ENCODE assay signal across 9 cellular contexts in the genomic region with DNA sequence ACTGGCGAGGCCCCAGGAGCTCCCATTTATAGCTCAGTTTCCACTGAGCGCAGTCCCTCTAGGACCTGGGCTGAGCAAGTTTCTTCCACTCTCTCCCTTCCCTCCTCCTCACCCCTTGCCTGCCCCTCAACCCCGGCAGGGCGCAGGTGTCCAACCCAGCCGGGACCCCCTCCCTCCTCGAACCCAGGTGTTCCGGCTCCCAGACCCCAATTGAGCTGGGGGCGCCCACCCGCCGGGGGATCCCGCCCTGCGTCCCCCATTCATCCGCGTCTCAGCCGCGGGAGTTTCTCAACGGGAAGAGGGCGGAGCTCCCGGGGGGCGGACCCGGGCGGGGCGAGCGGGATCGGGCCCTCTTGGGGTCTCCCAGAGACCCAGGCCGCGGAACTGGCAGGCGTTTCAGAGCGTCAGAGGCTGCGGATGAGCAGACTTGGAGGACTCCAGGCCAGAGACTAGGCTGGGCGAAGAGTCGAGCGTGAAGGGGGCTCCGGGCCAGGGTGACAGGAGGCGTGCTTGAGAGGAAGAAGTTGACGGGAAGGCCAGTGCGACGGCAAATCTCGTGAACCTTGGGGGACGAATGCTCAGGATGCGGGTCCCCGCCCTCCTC. TPM values are rescaled to one million over a fixed set of nuclear protein-coding genes. Genes with fewer than 3 reads are reported as not detected.
DNase-seq lines count a peak whose midpoint lies in the region; ATAC-seq and TF ChIP-seq lines count a peak whose summit lies in the region.
"Had no signal": no experiment of that assay in that cellular context is flagged by ENCODE, and none has a peak within 500 bp of the region (broad histone marks: within the 10 kb centered on the region; RNA-seq: fewer than 3 reads in every experiment).

Gene KIRREL2 (plus strand): TSS at position 366 of the 604 bp plus-strand sequence. CDS start 209 bp downstream, at position 575.

- H3K4me1 ChIP-seq in lower lobe of right lung (peaks cover 13% of the 10 kb centered on the region), thymus (ENCODE audit: control insufficient read depth, insufficient read depth, low read length) (peaks cover 6% of the 10 kb centered on the region)

- ATAC-seq in lower lobe of right lung (peak; percentile 21 to 34), HG02852 (IDR thresholded peaks at IDR 0.05; ENCODE audit: unreplicated experiment) (no peak), sciatic nerve (no peak), GM21786 (IDR thresholded peaks at IDR 0.05; ENCODE audit: unreplicated experiment) (no peak)

- peak within 1 kb of the TSS; percentile 39 for H3K4me3 ChIP-seq in brain microvascular endothelial cell (ENCODE audit: low read depth, low read length)
- peak within 1 kb of the TSS; percentile 56 for H3K4me3 ChIP-seq in lower lobe of right lung
- H3K4me3 ChIP-seq in thymus (ENCODE audit: low read length) = peak within 1 kb of the TSS; percentile 44

- H3K27me3 ChIP-seq in brain microvascular endothelial cell (replicated peaks) = peaks cover 50% of the 10 kb centered on the region
- H3K27me3 ChIP-seq in lower lobe of right lung (ENCODE audit: low read depth) = peaks cover 93% of the 10 kb centered on the region
- peaks cover 30% of the 10 kb centered on the region for H3K27me3 ChIP-seq in thymus (ENCODE audit: control insufficient read depth, insufficient read depth)

- WGBS in thymus = 2% methylated on average over 42 of the region's 42 CpGs

- no peaks in the 10 kb centered on the region for H3K9me3 ChIP-seq in lower lobe of right lung
- H3K9me3 ChIP-seq in thymus (ENCODE audit: control insufficient read depth) = no peaks in the 10 kb centered on the region

- TF ChIP-seq CTCF in GM10266 (IDR thresholded peaks at IDR 0.05; ENCODE audit: control insufficient read depth, insufficient read depth, low read depth, missing control alignments) = no peak
- TF ChIP-seq CTCF in brain microvascular endothelial cell (IDR thresholded peaks at IDR 0.05; ENCODE audit: low read depth, low read length, missing control alignments) = no peak
- no peak for TF ChIP-seq CTCF in lower lobe of right lung (IDR thresholded peaks at IDR 0.05)

- no peaks in the 10 kb centered on the region for H3K36me3 ChIP-seq in brain microvascular endothelial cell (replicated peaks)
- H3K36me3 ChIP-seq in lower lobe of right lung = no peaks in the 10 kb centered on the region
- no peaks in the 10 kb centered on the region for H3K36me3 ChIP-seq in thymus (ENCODE audit: control insufficient read depth, insufficient read depth)

- no peak within 1 kb of the TSS for H3K27ac ChIP-seq in brain microvascular endothelial cell
- no peak within 1 kb of the TSS for H3K27ac ChIP-seq in lower lobe of right lung
- no peak within 1 kb of the TSS for H3K27ac ChIP-seq in thymus (ENCODE audit: low read depth)

- in situ Hi-C loops in brain microvascular endothelial cell (cut with HindIII; ENCODE audit: low pct_ligation_motif_present, low sequenced_read_pairs) = no loop called here

- intact Hi-C loops in lower lobe of right lung (cut with DNase I) (no loop called here), sciatic nerve (cut with DNase I) (no loop called here)

- DNase-seq in GM10266 (ENCODE audit: extremely low spot score) = peak; percentile 68
- DNase-seq in NOMO-1 (lab: John Stamatoyannopoulos, UW; ENCODE audit: unreplicated experiment in 2 of 2) = peak; percentile 52 to 57
- DNase-seq in brain microvascular endothelial cell = no peak
- no peak for DNase-seq in lower lobe of right lung
- DNase-seq in sciatic nerve (ENCODE audit: low spot score) = no peak

RNA-seq across cellular contexts. Expression of gene KIRREL2, which starts in this region (rescaled TPM):
- total RNA-seq in lower lobe of right lung = 0.12 TPM
- polyA plus RNA-seq in thymus = 0.75 TPM
- 0.13 TPM for total RNA-seq in sciatic nerve
- total RNA-seq: pulmonary artery endothelial cell had no signal

Comparison
In these comparisons a context has a peak if more than half of its experiments do, and no peak if none do; other contexts are left out.
1. Peak in ATAC-seq and H3K4me3 ChIP-seq in lower lobe of right lung; RNA of the gene not detected or under 1 TPM.
2. DNase-seq: peak in GM10266 (single experiment) and NOMO-1 (2 of 2); none in brain microvascular endothelial cell (single experiment), lower lobe of right lung (single experiment) and sciatic nerve (single experiment).
3. Peak in every context shown above with its lines, with median percentiles within 50 percentile points of each other: H3K4me3 ChIP-seq.